24 cellular contexts compared by ENCODE assay signal in genomic region chr12:9113987-9114309, GRCh38. TPM values are rescaled to one million over a fixed set of nuclear protein-coding genes. Genes with fewer than 3 reads are reported as not detected.
A peak's percentile ranks its signal among the peaks of the same experiment; 100 is the strongest.
DNase-seq lines count a peak whose midpoint lies in the region; ATAC-seq, FAIRE-seq and TF ChIP-seq lines count a peak whose summit lies in the region.
"Had no signal": no experiment of that assay in that cellular context is flagged by ENCODE, and none has a peak within 500 bp of the region (broad histone marks: within the 10 kb centered on the region; RNA-seq: fewer than 3 reads in every experiment).

No MANE protein-coding gene starts in this region.

- H3K27ac ChIP-seq in breast epithelium (peak overlapping the region in 1 of 2 donors; percentile 52), mammary epithelial cell (ENCODE audit: insufficient read depth, low read depth, low read length) (no peak overlapping the region), HepG2 (ENCODE audit: extremely low read length, insufficient read depth, low read length) (peak overlapping the region; percentile 90), rectal smooth muscle tissue (ENCODE audit: low read depth, low read length) (no peak overlapping the region), upper lobe of right lung (peak overlapping the region; percentile 85)
- H3K27ac ChIP-seq: neutrophil had no signal

- TF ChIP-seq RAD21 in HepG2 (CRISPR knock-in tag; IDR thresholded peaks at IDR 0.05) = no peak

- BruUV-seq in mammary epithelial cell (replicated peaks; lab: Mats Ljungman, UMichigan) (no TSS peak), HepG2 (replicated peaks; lab: Mats Ljungman, UMichigan) (no TSS peak)

- H3K79me2 ChIP-seq in mammary epithelial cell (ENCODE audit: insufficient read depth, low read length) (no peaks in the 10 kb centered on the region), HepG2 (ENCODE audit: insufficient read depth, low read length) (peaks cover 48% of the 10 kb centered on the region)

- H3K36me3 ChIP-seq in breast epithelium (no peaks in the 10 kb centered on the region), mammary epithelial cell (ENCODE audit: insufficient read depth, low read length) (no peaks in the 10 kb centered on the region), HepG2 (replicated peaks in 1 of 2; ENCODE audit: control insufficient read depth in 1 of 2, insufficient read depth in 2 of 2, low read length in 2 of 2) (peaks cover 21 to 38% of the 10 kb centered on the region in 2 experiments), rectal smooth muscle tissue (ENCODE audit: control insufficient read depth, insufficient read depth, low read length) (no peaks in the 10 kb centered on the region), upper lobe of right lung (peaks cover 40% of the 10 kb centered on the region)
- H3K36me3 ChIP-seq: neutrophil had no signal

- peak; percentile 33 for ATAC-seq in HepG2
- ATAC-seq in upper lobe of right lung = no peak
- ATAC-seq: activated CD8-positive, alpha-beta T cell treated with anti-CD3 and anti-CD28 coated beads, Interleukin-2, amount 10 ng/mL, durations not matched to agents 7 days and 5 days; mucosa of descending colon; sciatic nerve; stimulated activated effector memory CD8-positive, alpha-beta T cell treated with anti-CD3 and anti-CD28 coated beads, Interleukin-12 subunit alpha, Interleukin-12 subunit beta, amount 100 ng/mL, for 72 hours had no signal

- CTCF ChIA-PET in mammary epithelial cell (lab: Charles Lee; ENCODE audit: low non-redundant PET) = no interaction called here
- CTCF ChIA-PET in HepG2 (lab: Yijun Ruan, JAX; ENCODE audit: low intra/inter-chr PET ratio, low total read pairs) = no interaction called here

- H3K27me3 ChIP-seq in breast epithelium (no peaks in the 10 kb centered on the region), mammary epithelial cell (ENCODE audit: insufficient read depth, low read length) (no peaks in the 10 kb centered on the region), HepG2 (ENCODE audit: control insufficient read depth in 1 of 2, insufficient read depth in 2 of 2, low read length in 2 of 2) (no peaks in the 10 kb centered on the region; a peak in 1 of 5 replicates), rectal smooth muscle tissue (ENCODE audit: control insufficient read depth, insufficient read depth, low read length) (no peaks in the 10 kb centered on the region), upper lobe of right lung (no peaks in the 10 kb centered on the region)
- H3K27me3 ChIP-seq: neutrophil had no signal

- in situ Hi-C loops in mammary epithelial cell (cut with MboI; ENCODE audit: low sequenced_read_pairs in 2 of 2) = no loop called here
- in situ Hi-C loops in HepG2 (cut with HindIII; ENCODE audit: extremely low pct_ligation_motif_present, low pct_unique_long_range_greater_than_20kb) = loop anchor here (10.0 kb wide), 1 partner anchor 161 kb away; no protein-coding TSS in a partner anchor

- dilution Hi-C loops in mammary epithelial cell (cut with HindIII; ENCODE audit: low sequenced_read_pairs) = no loop called here

- H4K20me1 ChIP-seq in mammary epithelial cell (ENCODE audit: insufficient read depth, low read length) = no peaks in the 10 kb centered on the region
- H4K20me1 ChIP-seq in HepG2 (ENCODE audit: insufficient read depth, low read length) = peaks cover 35% of the 10 kb centered on the region

- no peak overlapping the region for H2AFZ ChIP-seq in mammary epithelial cell (ENCODE audit: low read depth, low read length)
- no peak overlapping the region for H2AFZ ChIP-seq in HepG2 (ENCODE audit: low read length)

- no peak overlapping the region for H3K4me2 ChIP-seq in mammary epithelial cell (ENCODE audit: insufficient read depth, low read depth, low read length)
- peak overlapping the region; percentile 89 for H3K4me2 ChIP-seq in HepG2 (ENCODE audit: low read depth, low read length)

- H3K9me3 ChIP-seq in breast epithelium = no peaks in the 10 kb centered on the region
- H3K9me3 ChIP-seq in mammary epithelial cell (replicated peaks; ENCODE audit: insufficient read depth, low read length) = no peaks in the 10 kb centered on the region
- no peaks in the 10 kb centered on the region for H3K9me3 ChIP-seq in HepG2 (ENCODE audit: low read length)
- H3K9me3 ChIP-seq in upper lobe of right lung = no peaks in the 10 kb centered on the region
- H3K9me3 ChIP-seq: mucosa of descending colon, neutrophil had no signal

- TF ChIP-seq POLR2A in breast epithelium (IDR thresholded peaks at IDR 0.05) (no peak), HepG2 (IDR thresholded peaks at IDR 0.05; ENCODE audit: insufficient read depth in 1 of 2, low read depth in 2 of 2, low read length in 2 of 2) (peak; percentile 74 to 78)

- H3K4me1 ChIP-seq in breast epithelium = no peaks in the 10 kb centered on the region
- H3K4me1 ChIP-seq in mammary epithelial cell (ENCODE audit: insufficient read depth, low read length) = peaks cover 19% of the 10 kb centered on the region
- H3K4me1 ChIP-seq in HepG2 (ENCODE audit: insufficient read depth, low read length) = peaks cover 67% of the 10 kb centered on the region
- H3K4me1 ChIP-seq in rectal smooth muscle tissue (ENCODE audit: control insufficient read depth, insufficient read depth, low read length) = peaks cover 16% of the 10 kb centered on the region
- H3K4me1 ChIP-seq in upper lobe of right lung = peaks cover 23% of the 10 kb centered on the region

- intact Hi-C loops in breast epithelium (cut with DNase I; ENCODE audit: low total_unique reads) (no loop called here), mammary epithelial cell (cut with micrococcal nuclease) (no loop called here), HepG2 (cut with micrococcal nuclease; ENCODE audit: unreplicated experiment) (loop anchor here (2.0 to 10.0 kb wide), 3 partner anchors 19 to 171 kb away; no protein-coding TSS in a partner anchor), upper lobe of right lung (cut with DNase I) (no loop called here)

- 8% methylated on average over 1 of the region's 1 CpG for WGBS in mammary epithelial cell (ENCODE audit: low coverage, missing lambda C conversion rate)
- WGBS in HepG2 (ENCODE audit: low lambda C conversion rate) = 7% methylated on average over 1 of the region's 1 CpG

- H3K9ac ChIP-seq in mammary epithelial cell (ENCODE audit: insufficient read depth, low read length) (no peak overlapping the region), HepG2 (ENCODE audit: insufficient read depth, low read depth, low read length) (peak overlapping the region; percentile 95), rectal smooth muscle tissue (ENCODE audit: low read length) (no peak overlapping the region)

- no peak for TF ChIP-seq CTCF in breast epithelium (IDR thresholded peaks at IDR 0.05)
- no peak for TF ChIP-seq CTCF in mammary epithelial cell (conservative IDR thresholded peaks at IDR 0.05 in 1 of 2, IDR thresholded peaks at IDR 0.05 in 1 of 2; ENCODE audit: extremely low read depth in 1 of 2, insufficient read depth in 1 of 2, low read depth in 1 of 2, low read length in 2 of 2)
- TF ChIP-seq CTCF in HepG2 (CRISPR knock-in tag; IDR thresholded peaks at IDR 0.05) = no peak
- no peak for TF ChIP-seq CTCF in upper lobe of right lung (IDR thresholded peaks at IDR 0.05)

- peak; percentile 86 for FAIRE-seq in HepG2 (lab: Jason Lieb, UNC)
- FAIRE-seq: GM18507 had no signal

- H3K4me3 ChIP-seq in breast epithelium = peak overlapping the region; percentile 39 to 62 (median 44)
- H3K4me3 ChIP-seq in mammary epithelial cell (replicated peaks in 1 of 3; ENCODE audit: insufficient read depth in 1 of 3, low read depth in 2 of 3, low read length in 3 of 3) = no peak overlapping the region
- H3K4me3 ChIP-seq in HepG2 (replicated peaks in 1 of 3; ENCODE audit: insufficient read depth in 1 of 3, low read depth in 2 of 3, low read length in 3 of 3) = peak overlapping the region; percentile 77 to 98 (median 81)
- peak overlapping the region; percentile 57 for H3K4me3 ChIP-seq in rectal smooth muscle tissue (ENCODE audit: low read length)
- peak overlapping the region; percentile 60 for H3K4me3 ChIP-seq in upper lobe of right lung
- H3K4me3 ChIP-seq: mucosa of descending colon had no signal

- TF ChIP-seq EP300 in HepG2 (IDR thresholded peaks at IDR 0.05; ENCODE audit: low read depth in 2 of 2, low read length in 2 of 2) (peak in 1 of 2 experiments; percentile 96; a peak in 2 of 4 replicates), HepG2 (CRISPR knock-in tag; IDR thresholded peaks at IDR 0.05; ENCODE audit: borderline replicate concordance) (peak; percentile 79; the same call in 1 of the 2 replicates)

- POLR2A ChIA-PET in HepG2 (lab: Yijun Ruan, JAX) = interaction anchor here (0.7 to 6.9 kb wide), 9 partner anchors 8 to 49 kb away, joined by 3 to 129 read pairs (median 14); no protein-coding TSS in a partner anchor

- DNase-seq in breast epithelium (ENCODE audit: low spot score in 2 of 2) (no peak), mammary epithelial cell (no peak), HepG2 (ENCODE audit: low spot score) (peak; percentile 90), upper lobe of right lung (no peak), amniotic stem cell (lab: John Stamatoyannopoulos, UW) (no peak), retina (no peak), RPMI8226 (no peak)
- DNase-seq: activated CD4-positive, CD25-positive, alpha-beta regulatory T cell; activated CD8-positive, alpha-beta T cell treated with anti-CD3 and anti-CD28 coated beads, Interleukin-2, amount 10 ng/mL, durations not matched to agents 7 days and 5 days; activated naive CD4-positive, alpha-beta T cell; activated T-cell treated with anti-CD3 and anti-CD28 coated beads, Interleukin-2, amount 50 U/mL, for 1 hour; amygdala; central memory CD4-positive, alpha-beta T cell; erythroblast; mucosa of descending colon; NCI-H1105 treated with DMSO at 0.1 percent for 48 hours; NCI-H2081 treated with DMSO at 0.1 percent for 48 hours; NCI-H510A had no signal

RNA-seq across cellular contexts. Expression of gene A2M, which starts 1.8 kb away (rescaled TPM):
- total RNA-seq in breast epithelium (100 to 1,000 TPM; 276 to 457 (median 281) TPM), mammary epithelial cell (100 to 1,000 TPM in 1 of 2 donors, 1 to 10 TPM in 1; 2.9 to 228 TPM), HepG2 (2016; rRNA removed; fragmentation: Illumina TruSeq; extraction: Trizol) (1,675 and 2,807 TPM in 2 replicates), upper lobe of right lung (2,772 TPM)
- polyA plus RNA-seq in mammary epithelial cell (5.1 TPM), HepG2 (2011; rRNA removed) (6,551 and 8,760 TPM in 2 replicates)
- polyA minus RNA-seq in mammary epithelial cell = 1.2 TPM
- 234 and 270 TPM in 2 replicates for total RNA-seq in HepG2 (2016; cell fraction: cytosol; rRNA removed; fragmentation: Illumina TruSeq; extraction: Trizol; ENCODE audit: low read depth)
- total RNA-seq in HepG2 (2016; cell fraction: insoluble cytoplasmic fraction; rRNA removed; fragmentation: Illumina TruSeq; extraction: Trizol) = 1,476 and 2,691 TPM in 2 replicates
- 813 and 957 TPM in 2 replicates for total RNA-seq in HepG2 (2016; cell fraction: membrane; rRNA removed; fragmentation: Illumina TruSeq; extraction: Trizol)
- total RNA-seq in HepG2 (2016; cell fraction: nucleus; rRNA removed; fragmentation: Illumina TruSeq; extraction: Trizol) = 2,507 and 2,973 TPM in 2 replicates
- polyA plus RNA-seq in HepG2 (2011; cell fraction: cytosol; rRNA removed) = 4,485 and 9,624 TPM in 2 replicates
- 2,489 and 3,325 TPM in 2 replicates for polyA plus RNA-seq in HepG2 (2011; cell fraction: nucleus; rRNA removed)
- polyA plus RNA-seq in HepG2 (2012) = 4,336 and 6,335 TPM in 2 replicates
- polyA plus RNA-seq in HepG2 (2016; cell fraction: cytosol; fragmentation: Illumina TruSeq; extraction: Trizol; ENCODE audit: low read depth) = 214 and 262 TPM in 2 replicates
- 1,149 and 1,250 TPM in 2 replicates for polyA plus RNA-seq in HepG2 (2016; cell fraction: insoluble cytoplasmic fraction; fragmentation: Illumina TruSeq; extraction: Trizol; ENCODE audit: low read depth)
- polyA plus RNA-seq in HepG2 (2016; cell fraction: membrane; fragmentation: Illumina TruSeq; extraction: Trizol; ENCODE audit: low read depth) = 465 and 618 TPM in 2 replicates
- polyA plus RNA-seq in HepG2 (2016; cell fraction: nucleus; fragmentation: Illumina TruSeq; extraction: Trizol; ENCODE audit: insufficient read depth, low read depth) = 2,564 and 2,683 TPM in 2 replicates
- 3.9 and 4,519 TPM in 2 replicates for polyA minus RNA-seq in HepG2 (2011; rRNA and poly(A)+ RNA removed; ENCODE audit: low replicate concordance)
- 3,071 and 7,219 TPM in 2 replicates for polyA minus RNA-seq in HepG2 (2011; cell fraction: cytosol; rRNA and poly(A)+ RNA removed)
- 2,321 and 4,395 TPM in 2 replicates for polyA minus RNA-seq in HepG2 (2011; cell fraction: nucleus; rRNA and poly(A)+ RNA removed)
- total RNA-seq: A172; activated CD8-positive, alpha-beta T cell treated with anti-CD3 and anti-CD28 coated beads, Interleukin-2, amount 10 ng/mL, durations not matched to agents 7 days and 5 days had no signal

Comparison
In these comparisons a context has a peak if more than half of its experiments do, and no peak if none do; other contexts are left out.
1. H3K4me3 ChIP-seq: peak in breast epithelium (3 of 3), HepG2 (3 of 3), rectal smooth muscle tissue (single experiment) and upper lobe of right lung (single experiment); none in mammary epithelial cell (0 of 3).
2. H3K27ac ChIP-seq: peak in HepG2 (single experiment) and upper lobe of right lung (single experiment); none in mammary epithelial cell (single experiment) and rectal smooth muscle tissue (single experiment).